11 cellular contexts compared by ENCODE assay signal in the genomic region with DNA sequence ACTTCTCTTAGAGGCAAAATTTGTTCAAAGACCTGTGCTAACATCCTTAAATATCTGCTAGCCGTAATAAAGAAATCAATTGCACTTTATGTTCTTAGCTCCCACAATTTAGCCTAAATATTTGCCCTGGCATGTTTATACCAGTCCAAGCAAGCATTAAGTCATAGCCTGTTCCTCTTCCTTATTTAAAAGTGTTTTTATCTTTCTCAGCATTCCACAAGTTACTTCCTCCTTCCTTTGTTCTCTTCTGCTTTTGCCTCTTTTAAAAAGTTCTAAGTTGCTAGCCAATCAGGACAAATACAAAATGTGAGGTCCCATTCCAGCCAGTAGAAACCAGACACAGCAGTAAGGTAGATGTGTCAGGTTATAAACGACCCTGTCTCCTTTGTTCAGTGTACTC. TPM values are rescaled to one million over a fixed set of nuclear protein-coding genes. Genes with fewer than 3 reads are reported as not detected.
"Had no signal": no experiment of that assay in that cellular context is flagged by ENCODE, and none has a peak within 500 bp of the region (broad histone marks: within the 10 kb centered on the region; RNA-seq: fewer than 3 reads in every experiment).

No MANE protein-coding gene starts in this region.

RNA-seq across cellular contexts. Expression of a gene that starts 58.0 kb away (rescaled TPM):
- total RNA-seq: activated CD4-positive, alpha-beta memory T cell treated with anti-CD3 and anti-CD28 coated beads, Interleukin-2, amount 10 ng/mL, durations not matched to agents 7 days and 5 days; activated CD4-positive, alpha-beta T cell treated with anti-CD3 and anti-CD28 coated beads for 36 hours; activated CD8-positive, alpha-beta memory T cell treated with anti-CD3 and anti-CD28 coated beads for 36 hours; activated naive CD4-positive, alpha-beta T cell treated with anti-CD3 and anti-CD28 coated beads for 36 hours; activated T-helper 17 cell treated with anti-CD3 and anti-CD28 coated beads, Interleukin-2, amount 50 U/mL, for 72 hours; astrocyte; HepG2; Peyer's patch; SJSA1; T-helper 1 cell treated with Interleukin-12 subunit alpha and Interleukin-12 subunit beta and Interleukin-4 antibody, amounts not matched to agents 30 ng/mL and 1 ng/mL, for 36 hours had no signal
- polyA plus RNA-seq: cardiac muscle cell, HepG2 had no signal
